ENCODE assay signal across 14 cellular contexts in the genomic region with DNA sequence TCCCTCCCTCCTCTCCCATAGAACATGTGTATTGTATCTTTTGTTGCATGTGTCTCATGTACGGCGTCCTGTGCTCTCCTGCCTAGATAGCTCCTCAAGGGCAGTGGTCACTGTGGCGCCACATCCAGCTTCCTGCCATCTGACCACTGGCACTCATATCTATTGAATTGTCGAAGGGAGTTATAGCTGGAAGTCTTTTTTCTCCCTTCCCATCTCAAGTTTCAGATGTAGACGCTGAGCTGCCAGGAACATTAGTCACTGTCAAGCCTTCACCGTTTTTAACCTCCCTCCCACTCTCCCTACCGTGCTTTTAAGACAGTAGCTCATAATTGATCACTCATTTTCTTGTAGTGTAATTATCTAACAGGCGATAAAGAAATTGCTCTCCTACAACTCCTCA. TPM values are rescaled to one million over a fixed set of nuclear protein-coding genes. Genes with fewer than 3 reads are reported as not detected.
DNase-seq lines count a peak whose midpoint lies in the region; ATAC-seq and FAIRE-seq lines count a peak whose summit lies in the region.
"Had no signal": no experiment of that assay in that cellular context is flagged by ENCODE, and none has a peak within 500 bp of the region (broad histone marks: within the 10 kb centered on the region; RNA-seq: fewer than 3 reads in every experiment).

No MANE protein-coding gene starts in this region.

- H3K4me1 Mint-ChIP-seq in activated CD8-positive, alpha-beta memory T cell treated with anti-CD3 and anti-CD28 coated beads, Interleukin-2, amount 10 ng/mL, durations not matched to agents 7 days and 5 days = peaks cover 35% of the 10 kb centered on the region
- peaks cover 52% of the 10 kb centered on the region for H3K4me1 Mint-ChIP-seq in activated T-helper 2 cell treated with anti-CD3 and anti-CD28 coated beads, Interferon-gamma antibody, Interleukin-2, Interleukin-4, amounts not matched to agents 10 μg/mL and 5 μg/mL and 100 μg/mL, durations not matched to agents 14 hours and 24 hours and 36 hours (ENCODE audit: low read depth)

- peaks cover 71% of the 10 kb centered on the region for H3K36me3 Mint-ChIP-seq in activated CD8-positive, alpha-beta memory T cell treated with anti-CD3 and anti-CD28 coated beads, Interleukin-2, amount 10 ng/mL, durations not matched to agents 7 days and 5 days
- H3K36me3 Mint-ChIP-seq in activated T-helper 2 cell treated with anti-CD3 and anti-CD28 coated beads, Interferon-gamma antibody, Interleukin-2, Interleukin-4, amounts not matched to agents 10 μg/mL and 5 μg/mL and 100 μg/mL, durations not matched to agents 14 hours and 24 hours and 36 hours (ENCODE audit: low read depth) = peaks cover 91% of the 10 kb centered on the region

- intact Hi-C loops in activated T-helper 2 cell treated with anti-CD3 and anti-CD28 coated beads, Interferon-gamma antibody, Interleukin-2, Interleukin-4, amounts not matched to agents 10 μg/mL and 5 μg/mL and 100 μg/mL, durations not matched to agents 14 hours and 24 hours and 36 hours (cut with micrococcal nuclease) = loop anchor here (10.0 kb wide), 1 partner anchor 566 kb away; the partner anchor contains the start of gene SYNE2

- ATAC-seq in activated CD8-positive, alpha-beta memory T cell treated with anti-CD3 and anti-CD28 coated beads, Interleukin-2, amount 10 ng/mL, durations not matched to agents 7 days and 5 days = no peak
- ATAC-seq: esophagus mucosa, lower lobe of right lung, sciatic nerve had no signal

- no peak for DNase-seq in activated CD8-positive, alpha-beta memory T cell treated with anti-CD3 and anti-CD28 coated beads, Interleukin-2, amount 10 ng/mL, durations not matched to agents 7 days and 5 days
- DNase-seq in activated CD8-positive, alpha-beta memory T cell treated with anti-CD3 and anti-CD28 coated beads for 24 hours = no peak
- DNase-seq in activated T-helper 2 cell treated with anti-CD3 and anti-CD28 coated beads, Interferon-gamma antibody, Interleukin-2, Interleukin-4, amounts not matched to agents 10 μg/mL and 5 μg/mL and 100 μg/mL, durations not matched to agents 14 hours and 24 hours and 36 hours (ENCODE audit: low spot score) = no peak
- DNase-seq in glomerular visceral epithelial cell (ENCODE audit: extremely low spot score) (peak; percentile 67), urothelium cell line (ENCODE audit: low spot score) (peak; percentile 87), activated gamma-delta T cell (lab: John Stamatoyannopoulos, UW) (no peak), KG1 (lab: John Stamatoyannopoulos, UW) (no peak)
- no peak for DNase-seq in stimulated activated CD4-positive, alpha-beta T cell treated with anti-CD3 and anti-CD28 coated beads, Interleukin-12 subunit alpha, Interleukin-12 subunit beta, amount 100 ng/mL, for 4 hours
- DNase-seq: AML-193, lower lobe of right lung, NCI-H187 treated with DMSO at 0.1 percent for 48 hours, SHP77 had no signal

- no peak overlapping the region for H3K4me3 Mint-ChIP-seq in activated CD8-positive, alpha-beta memory T cell treated with anti-CD3 and anti-CD28 coated beads, Interleukin-2, amount 10 ng/mL, durations not matched to agents 7 days and 5 days
- no peak overlapping the region for H3K4me3 Mint-ChIP-seq in activated T-helper 2 cell treated with anti-CD3 and anti-CD28 coated beads, Interferon-gamma antibody, Interleukin-2, Interleukin-4, amounts not matched to agents 10 μg/mL and 5 μg/mL and 100 μg/mL, durations not matched to agents 14 hours and 24 hours and 36 hours (ENCODE audit: low read depth)

- no peaks in the 10 kb centered on the region for H3K9me3 Mint-ChIP-seq in activated CD8-positive, alpha-beta memory T cell treated with anti-CD3 and anti-CD28 coated beads, Interleukin-2, amount 10 ng/mL, durations not matched to agents 7 days and 5 days (ENCODE audit: low read depth)
- H3K9me3 Mint-ChIP-seq in activated T-helper 2 cell treated with anti-CD3 and anti-CD28 coated beads, Interferon-gamma antibody, Interleukin-2, Interleukin-4, amounts not matched to agents 10 μg/mL and 5 μg/mL and 100 μg/mL, durations not matched to agents 14 hours and 24 hours and 36 hours = no peaks in the 10 kb centered on the region

- no peak for FAIRE-seq in urothelium cell line (lab: Jason Lieb, UNC)

- H3K27me3 Mint-ChIP-seq in activated CD8-positive, alpha-beta memory T cell treated with anti-CD3 and anti-CD28 coated beads, Interleukin-2, amount 10 ng/mL, durations not matched to agents 7 days and 5 days = no peaks in the 10 kb centered on the region
- no peaks in the 10 kb centered on the region for H3K27me3 Mint-ChIP-seq in activated T-helper 2 cell treated with anti-CD3 and anti-CD28 coated beads, Interferon-gamma antibody, Interleukin-2, Interleukin-4, amounts not matched to agents 10 μg/mL and 5 μg/mL and 100 μg/mL, durations not matched to agents 14 hours and 24 hours and 36 hours (ENCODE audit: low read depth)

- CTCF ChIA-PET in activated CD8-positive, alpha-beta memory T cell treated with anti-CD3 and anti-CD28 coated beads, Interleukin-2, amount 10 ng/mL, durations not matched to agents 7 days and 5 days (lab: Charles Lee) = interaction anchor here (1.1 to 2.5 kb wide), 5 partner anchors 9 to 215 kb away, joined by 3 to 8 read pairs (median 3); no protein-coding TSS in a partner anchor

- peak overlapping the region; percentile 63 for H3K27ac Mint-ChIP-seq in activated CD8-positive, alpha-beta memory T cell treated with anti-CD3 and anti-CD28 coated beads, Interleukin-2, amount 10 ng/mL, durations not matched to agents 7 days and 5 days
- H3K27ac Mint-ChIP-seq in activated T-helper 2 cell treated with anti-CD3 and anti-CD28 coated beads, Interferon-gamma antibody, Interleukin-2, Interleukin-4, amounts not matched to agents 10 μg/mL and 5 μg/mL and 100 μg/mL, durations not matched to agents 14 hours and 24 hours and 36 hours = peak overlapping the region; percentile 72

RNA-seq across cellular contexts. Expression of gene MTHFD1, which starts 33.0 kb away (rescaled TPM):
- total RNA-seq in activated CD8-positive, alpha-beta memory T cell treated with anti-CD3 and anti-CD28 coated beads, Interleukin-2, amount 10 ng/mL, durations not matched to agents 7 days and 5 days = 100 to 1,000 TPM; 223 to 316 TPM
- total RNA-seq in activated T-helper 2 cell treated with anti-CD3 and anti-CD28 coated beads, Interferon-gamma antibody, Interleukin-2, Interleukin-4, amounts not matched to agents 10 μg/mL and 5 μg/mL and 100 μg/mL, durations not matched to agents 14 hours and 24 hours and 36 hours = 291 and 309 TPM in 2 replicates

RNA-seq across cellular contexts. Expression of gene AKAP5, which starts 44.1 kb away (rescaled TPM):
- 10 to 100 TPM in 1 of 2 experiments, 1 to 10 TPM in 1; 8.8 to 23.2 TPM for total RNA-seq in activated CD8-positive, alpha-beta memory T cell treated with anti-CD3 and anti-CD28 coated beads, Interleukin-2, amount 10 ng/mL, durations not matched to agents 7 days and 5 days
- 2.3 and 2.5 TPM in 2 replicates for total RNA-seq in activated T-helper 2 cell treated with anti-CD3 and anti-CD28 coated beads, Interferon-gamma antibody, Interleukin-2, Interleukin-4, amounts not matched to agents 10 μg/mL and 5 μg/mL and 100 μg/mL, durations not matched to agents 14 hours and 24 hours and 36 hours

Comparison
In these comparisons a context has a peak if more than half of its experiments do, and no peak if none do; other contexts are left out.
1. DNase-seq: peak in glomerular visceral epithelial cell (single experiment) and urothelium cell line (single experiment); none in activated CD8-positive, alpha-beta memory T cell treated with anti-CD3 and anti-CD28 coated beads, Interleukin-2, amount 10 ng/mL, durations not matched to agents 7 days and 5 days (single experiment), activated CD8-positive, alpha-beta memory T cell treated with anti-CD3 and anti-CD28 coated beads for 24 hours (single experiment), activated T-helper 2 cell treated with anti-CD3 and anti-CD28 coated beads, Interferon-gamma antibody, Interleukin-2, Interleukin-4, amounts not matched to agents 10 μg/mL and 5 μg/mL and 100 μg/mL, durations not matched to agents 14 hours and 24 hours and 36 hours (single experiment), stimulated activated CD4-positive, alpha-beta T cell treated with anti-CD3 and anti-CD28 coated beads, Interleukin-12 subunit alpha, Interleukin-12 subunit beta, amount 100 ng/mL, for 4 hours (single experiment), activated gamma-delta T cell (single experiment) and KG1 (single experiment).